1 cellular context compared by ENCODE assay signal in genomic region chr4:105036991-105037390, GRCh38.
A peak's percentile ranks its signal among the peaks of the same experiment; 100 is the strongest.
TF ChIP-seq lines count a peak whose summit lies in the region.

No MANE protein-coding gene starts in this region.

TF ChIP-seq in A549, 52 proteins besides CTCF, POLR2A, EP300 and RAD21:
- TF ChIP-seq REST (IDR thresholded peaks at IDR 0.05) (peak; percentile 56; the same call in 1 of the 2 replicates), HMGXB4 (CRISPR knock-in tag; IDR thresholded peaks at IDR 0.05; ENCODE audit: borderline replicate concordance) (no peak), JUNB (IDR thresholded peaks at IDR 0.05) (no peak), HOXB5 (CRISPR knock-in tag; IDR thresholded peaks at IDR 0.05) (no peak), MAX (IDR thresholded peaks at IDR 0.05) (no peak), MAZ (IDR thresholded peaks at IDR 0.05; ENCODE audit: borderline replicate concordance, low read depth, low read length) (no peak), ZNF302 (CRISPR knock-in tag; IDR thresholded peaks at IDR 0.05) (no peak), CBX8 (IDR thresholded peaks at IDR 0.05) (no peak), SREBF2 (IDR thresholded peaks at IDR 0.05) (no peak)
